ENCODE assay signal across 18 cellular contexts in genomic region chr17:48733632-48734327, GRCh38. TPM values are rescaled to one million over a fixed set of nuclear protein-coding genes. Genes with fewer than 3 reads are reported as not detected.
DNase-seq lines count a peak whose midpoint lies in the region; ATAC-seq and TF ChIP-seq lines count a peak whose summit lies in the region.
"Had no signal": no experiment of that assay in that cellular context is flagged by ENCODE, and none has a peak within 500 bp of the region (broad histone marks: within the 10 kb centered on the region; RNA-seq: fewer than 3 reads in every experiment).

No MANE protein-coding gene starts in this region.

- H3K36me3 ChIP-seq in CD4-positive, alpha-beta memory T cell (ENCODE audit: insufficient read depth, low read length): no peaks in the 10 kb centered on the region
- H3K36me3 ChIP-seq in GM23338 (ENCODE audit: insufficient read depth): no peaks in the 10 kb centered on the region
- no peaks in the 10 kb centered on the region for H3K36me3 ChIP-seq in esophagus squamous epithelium
- H3K36me3 ChIP-seq: adrenal gland, BE2C, right atrium auricular region had no signal

- H4K20me1 ChIP-seq in GM23338 (replicated peaks; ENCODE audit: insufficient read depth): peaks cover 70% of the 10 kb centered on the region

- H3F3A ChIP-seq in GM23338 (replicated peaks; ENCODE audit: low read depth): peaks cover 33% of the 10 kb centered on the region

- no peak overlapping the region for H3K27ac ChIP-seq in CD4-positive, alpha-beta memory T cell (ENCODE audit: low read depth, low read length)
- H3K27ac ChIP-seq in GM23338 (ENCODE audit: low read depth) (no peak overlapping the region), esophagus squamous epithelium (no peak overlapping the region)
- H3K27ac ChIP-seq: adrenal gland, right atrium auricular region had no signal

- peak overlapping the region in 1 of 7 donors; percentile 64 for H3K27ac Mint-ChIP-seq in CD4-positive, alpha-beta memory T cell
- H3K27ac Mint-ChIP-seq in GM23338 (no peak overlapping the region), mesothelial cell of epicardium (peak overlapping the region; percentile 96)
- peak overlapping the region; percentile 5 for H3K27ac Mint-ChIP-seq in activated T-helper 17 cell treated with anti-CD3 and anti-CD28 coated beads, Interleukin-2, amount 50 U/mL, for 72 hours

- H3K4me3 Mint-ChIP-seq in CD4-positive, alpha-beta memory T cell: peak overlapping the region in 7 of 8 donors; percentile 50 to 85 (median 67)
- H3K4me3 Mint-ChIP-seq in GM23338: peak overlapping the region; percentile 6; the same call in 2 of the 3 replicates
- H3K4me3 Mint-ChIP-seq in activated T-helper 17 cell treated with anti-CD3 and anti-CD28 coated beads, Interleukin-2, amount 50 U/mL, for 72 hours: peak overlapping the region; percentile 40
- H3K4me3 Mint-ChIP-seq in mesothelial cell of epicardium: peak overlapping the region; percentile 68
- H3K4me3 Mint-ChIP-seq: neural crest cell had no signal

- POLR2A ChIA-PET in CD4-positive, alpha-beta memory T cell (lab: Charles Lee; ENCODE audit: partially characterized antibody): interaction anchor here (1.0 kb wide), 1 partner anchor 10 kb away, joined by 3 read pairs; no protein-coding TSS in a partner anchor

- TF ChIP-seq CTCF in GM23338 (conservative IDR thresholded peaks at IDR 0.05; ENCODE audit: low read depth in 2 of 2): no peak
- TF ChIP-seq CTCF in mesothelial cell of epicardium (IDR thresholded peaks at IDR 0.05; ENCODE audit: unreplicated experiment): no peak
- no peak for TF ChIP-seq CTCF in esophagus squamous epithelium (IDR thresholded peaks at IDR 0.05)

- 23 to 31% methylated on average over 12 to 16 of the region's 22 CpGs for WGBS in esophagus squamous epithelium, 2 donors

- 0 out of 2 replicates have a peak overlapping the region, but pooled peaks have one; percentile 18 for H2AFZ ChIP-seq in GM23338

- DNase-seq in CD4-positive, alpha-beta memory T cell: no peak
- DNase-seq in GM23338 (ENCODE audit: low spot score) (no peak), mesothelial cell of epicardium (ENCODE audit: low spot score in 2 of 2, unreplicated experiment in 2 of 2) (no peak), CD1c-positive myeloid dendritic cell (ENCODE audit: extremely low spot score) (no peak), NCI-H128 (lab: John Stamatoyannopoulos, UW; ENCODE audit: unreplicated experiment) (no peak), esophagus squamous epithelium (lab: John Stamatoyannopoulos, UW) (no peak)
- DNase-seq: adrenal gland; BE2C; central memory CD4-positive, alpha-beta T cell; DND-41; effector memory CD4-positive, alpha-beta T cell; NCI-H187; NCI-H510A had no signal

- peaks cover 69 to 85% of the 10 kb centered on the region in 2 donors for H3K27me3 Mint-ChIP-seq in CD4-positive, alpha-beta memory T cell
- peaks cover 100% of the 10 kb centered on the region for H3K27me3 Mint-ChIP-seq in GM23338 (ENCODE audit: insufficient read depth, low read depth, poor library complexity)
- peaks cover 84% of the 10 kb centered on the region for H3K27me3 Mint-ChIP-seq in activated T-helper 17 cell treated with anti-CD3 and anti-CD28 coated beads, Interleukin-2, amount 50 U/mL, for 72 hours
- peaks cover 99% of the 10 kb centered on the region for H3K27me3 Mint-ChIP-seq in mesothelial cell of epicardium (ENCODE audit: low read depth)

- H3K4me1 Mint-ChIP-seq in CD4-positive, alpha-beta memory T cell: peaks cover 8 to 41% (median 18%) of the 10 kb centered on the region in 4 donors
- peaks cover 16% of the 10 kb centered on the region for H3K4me1 Mint-ChIP-seq in GM23338
- H3K4me1 Mint-ChIP-seq in activated T-helper 17 cell treated with anti-CD3 and anti-CD28 coated beads, Interleukin-2, amount 50 U/mL, for 72 hours: peaks cover 7% of the 10 kb centered on the region
- H3K4me1 Mint-ChIP-seq in mesothelial cell of epicardium: peaks cover 37% of the 10 kb centered on the region

- CTCF ChIA-PET in CD4-positive, alpha-beta memory T cell (lab: Charles Lee; ENCODE audit: partially characterized antibody): interaction anchor here (1.1 to 1.4 kb wide), 2 partner anchors 10 to 145 kb away, joined by 3 to 4 read pairs; no protein-coding TSS in a partner anchor

- H3K9me3 Mint-ChIP-seq in CD4-positive, alpha-beta memory T cell: peaks cover 0 to 6% (median 0%) of the 10 kb centered on the region in 8 donors
- H3K9me3 Mint-ChIP-seq in GM23338: peaks cover 8% of the 10 kb centered on the region; the same call in 2 of the 3 replicates
- H3K9me3 Mint-ChIP-seq in activated T-helper 17 cell treated with anti-CD3 and anti-CD28 coated beads, Interleukin-2, amount 50 U/mL, for 72 hours: no peaks in the 10 kb centered on the region
- H3K9me3 Mint-ChIP-seq in mesothelial cell of epicardium: no peaks in the 10 kb centered on the region
- H3K9me3 Mint-ChIP-seq: neural crest cell had no signal

- intact Hi-C loops in CD4-positive, alpha-beta memory T cell (cut with micrococcal nuclease): loop anchor here (2.0 kb wide), 1 partner anchor 17 kb away; no protein-coding TSS in a partner anchor
- intact Hi-C loops in esophagus squamous epithelium (cut with DNase I): no loop called here

- no peak overlapping the region for H3K4me3 ChIP-seq in CD4-positive, alpha-beta memory T cell (ENCODE audit: low read length in 2 of 2)
- H3K4me3 ChIP-seq in GM23338 (0 out of 2 replicates have a peak overlapping the region, but pooled peaks have one; percentile 43), esophagus squamous epithelium (no peak overlapping the region)
- H3K4me3 ChIP-seq: adrenal gland, right atrium auricular region had no signal

- H3K4me2 ChIP-seq in GM23338: peak overlapping the region; percentile 73

- peaks cover 74% of the 10 kb centered on the region for H3K27me3 ChIP-seq in CD4-positive, alpha-beta memory T cell (ENCODE audit: insufficient read depth, low read length)
- H3K27me3 ChIP-seq in GM23338 (ENCODE audit: insufficient read depth): peaks cover 100% of the 10 kb centered on the region
- peaks cover 36 to 100% (median 68%) of the 10 kb centered on the region in 4 donors for H3K27me3 ChIP-seq in esophagus squamous epithelium

- H3K36me3 Mint-ChIP-seq in CD4-positive, alpha-beta memory T cell: no peaks in the 10 kb centered on the region
- H3K36me3 Mint-ChIP-seq in GM23338 (ENCODE audit: low read depth) (peaks cover 1% of the 10 kb centered on the region; the same call in 2 of the 3 replicates), mesothelial cell of epicardium (no peaks in the 10 kb centered on the region)
- no peaks in the 10 kb centered on the region for H3K36me3 Mint-ChIP-seq in activated T-helper 17 cell treated with anti-CD3 and anti-CD28 coated beads, Interleukin-2, amount 50 U/mL, for 72 hours (ENCODE audit: low read depth)

- no peaks in the 10 kb centered on the region for H3K9me3 ChIP-seq in CD4-positive, alpha-beta memory T cell (ENCODE audit: control insufficient read depth in 1 of 2, low read length in 2 of 2)
- H3K9me3 ChIP-seq in esophagus squamous epithelium: no peaks in the 10 kb centered on the region
- H3K9me3 ChIP-seq: adrenal gland, BE2C, right atrium auricular region had no signal

- TF ChIP-seq POLR2A in esophagus squamous epithelium (IDR thresholded peaks at IDR 0.05): no peak

- H3K79me2 ChIP-seq in GM23338 (replicated peaks; ENCODE audit: insufficient read depth): no peaks in the 10 kb centered on the region

- ATAC-seq in GM23338 (no peak; the same call in 2 of the 3 replicates), GM21515 (IDR thresholded peaks at IDR 0.05; ENCODE audit: unreplicated experiment) (no peak)
- ATAC-seq in activated T-helper 17 cell treated with anti-CD3 and anti-CD28 coated beads, Interleukin-2, amount 50 U/mL, for 72 hours (replicated peaks): no peak

- H3K9me2 ChIP-seq in GM23338 (ENCODE audit: insufficient read depth): no peaks in the 10 kb centered on the region

- H3K4me1 ChIP-seq in CD4-positive, alpha-beta memory T cell (ENCODE audit: insufficient read depth, low read length): peaks cover 16% of the 10 kb centered on the region
- H3K4me1 ChIP-seq in GM23338 (ENCODE audit: insufficient read depth): peaks cover 25% of the 10 kb centered on the region; the same call in 1 of the 2 replicates
- H3K4me1 ChIP-seq in esophagus squamous epithelium: peaks cover 0 to 22% (median 5%) of the 10 kb centered on the region in 3 donors
- H3K4me1 ChIP-seq: adrenal gland, BE2C had no signal

TF ChIP-seq in GM23338, 12 proteins besides CTCF, POLR2A, EP300 and RAD21 (continues in another document):
- TF ChIP-seq EZH2 (IDR thresholded peaks at IDR 0.05; ENCODE audit: low read depth, unreplicated experiment) (peak; percentile 97), NANOG (IDR thresholded peaks at IDR 0.05; ENCODE audit: borderline replicate concordance) (no peak), JUNB (IDR thresholded peaks at IDR 0.05; ENCODE audit: unreplicated experiment) (no peak), EZH2phosphoT487 (IDR thresholded peaks at IDR 0.05; ENCODE audit: unreplicated experiment) (no peak), STAT1 (IDR thresholded peaks at IDR 0.05; ENCODE audit: unreplicated experiment) (no peak)

RNA-seq across cellular contexts. Expression of gene HOXB13, which starts 5.2 kb away (rescaled TPM):
- not detected for total RNA-seq in CD4-positive, alpha-beta memory T cell
- polyA plus RNA-seq in CD4-positive, alpha-beta memory T cell: not detected
- total RNA-seq in GM23338 (2014; rRNA removed; shearing (Covaris generic)): not detected in 2 replicates
- not detected in 2 replicates for polyA plus RNA-seq in GM23338 (2016; fragmentation: Nextera tagmentation; extraction: Ambion mirVana)
- not detected for total RNA-seq in activated T-helper 17 cell treated with anti-CD3 and anti-CD28 coated beads, Interleukin-2, amount 50 U/mL, for 72 hours
- total RNA-seq in mesothelial cell of epicardium: 26.4 to 26.9 TPM (median 26.8 TPM) in 3 replicates
- total RNA-seq in esophagus squamous epithelium: not detected
- total RNA-seq: neural crest cell, right atrium auricular region had no signal
- polyA plus RNA-seq: adrenal gland had no signal

RNA-seq across cellular contexts. Expression of gene PRAC2, which starts 10.8 kb away (rescaled TPM):
- total RNA-seq in CD4-positive, alpha-beta memory T cell: not detected
- polyA plus RNA-seq in CD4-positive, alpha-beta memory T cell: not detected
- total RNA-seq in GM23338 (2014; rRNA removed; shearing (Covaris generic)): not detected in 2 replicates
- not detected in 2 replicates for polyA plus RNA-seq in GM23338 (2016; fragmentation: Nextera tagmentation; extraction: Ambion mirVana)
- not detected for total RNA-seq in activated T-helper 17 cell treated with anti-CD3 and anti-CD28 coated beads, Interleukin-2, amount 50 U/mL, for 72 hours
- total RNA-seq in mesothelial cell of epicardium: 7.3 to 8.5 TPM (median 7.9 TPM) in 3 replicates
- total RNA-seq in esophagus squamous epithelium: not detected
- total RNA-seq: adrenal gland, neural crest cell, right atrium auricular region had no signal
- polyA plus RNA-seq: adrenal gland had no signal

RNA-seq across cellular contexts. Expression of gene PRAC1, which starts 11.5 kb away (rescaled TPM):
- not detected for total RNA-seq in CD4-positive, alpha-beta memory T cell
- not detected for polyA plus RNA-seq in CD4-positive, alpha-beta memory T cell
- total RNA-seq in GM23338 (2014; rRNA removed; shearing (Covaris generic)): not detected in 2 replicates
- polyA plus RNA-seq in GM23338 (2016; fragmentation: Nextera tagmentation; extraction: Ambion mirVana): 0.70 TPM in 1 of 2 replicates, not detected in the other
- not detected for total RNA-seq in activated T-helper 17 cell treated with anti-CD3 and anti-CD28 coated beads, Interleukin-2, amount 50 U/mL, for 72 hours
- total RNA-seq in mesothelial cell of epicardium (14.0 to 16.8 TPM (median 15.2 TPM) in 3 replicates), esophagus squamous epithelium (not detected)
- total RNA-seq: adrenal gland, neural crest cell, right atrium auricular region, SK-MEL-5 had no signal

Comparison
In these comparisons a context has a peak if more than half of its experiments do, and no peak if none do; other contexts are left out.
1. H3K4me3 Mint-ChIP-seq: peak in every context shown above with its lines; median percentile 68 in mesothelial cell of epicardium; 67 in CD4-positive, alpha-beta memory T cell; 40 in activated T-helper 17 cell treated with anti-CD3 and anti-CD28 coated beads, Interleukin-2, amount 50 U/mL, for 72 hours; 6 in GM23338.
2. RNA of gene HOXB13, which starts 5.2 kb away (total RNA-seq): 26.4 to 26.9 TPM in mesothelial cell of epicardium; not detected in CD4-positive, alpha-beta memory T cell, not detected in GM23338, not detected in activated T-helper 17 cell treated with anti-CD3 and anti-CD28 coated beads, Interleukin-2, amount 50 U/mL, for 72 hours and not detected in esophagus squamous epithelium; every median in the first group is over 10 times any median in the second.
3. RNA of gene PRAC1, which starts 11.5 kb away (total RNA-seq): 14.0 to 16.8 TPM in mesothelial cell of epicardium; not detected in CD4-positive, alpha-beta memory T cell, not detected in GM23338, not detected in activated T-helper 17 cell treated with anti-CD3 and anti-CD28 coated beads, Interleukin-2, amount 50 U/mL, for 72 hours and not detected in esophagus squamous epithelium; every median in the first group is over 10 times any median in the second.